ENCODE assay signal across 8 cellular contexts in the genomic region with DNA sequence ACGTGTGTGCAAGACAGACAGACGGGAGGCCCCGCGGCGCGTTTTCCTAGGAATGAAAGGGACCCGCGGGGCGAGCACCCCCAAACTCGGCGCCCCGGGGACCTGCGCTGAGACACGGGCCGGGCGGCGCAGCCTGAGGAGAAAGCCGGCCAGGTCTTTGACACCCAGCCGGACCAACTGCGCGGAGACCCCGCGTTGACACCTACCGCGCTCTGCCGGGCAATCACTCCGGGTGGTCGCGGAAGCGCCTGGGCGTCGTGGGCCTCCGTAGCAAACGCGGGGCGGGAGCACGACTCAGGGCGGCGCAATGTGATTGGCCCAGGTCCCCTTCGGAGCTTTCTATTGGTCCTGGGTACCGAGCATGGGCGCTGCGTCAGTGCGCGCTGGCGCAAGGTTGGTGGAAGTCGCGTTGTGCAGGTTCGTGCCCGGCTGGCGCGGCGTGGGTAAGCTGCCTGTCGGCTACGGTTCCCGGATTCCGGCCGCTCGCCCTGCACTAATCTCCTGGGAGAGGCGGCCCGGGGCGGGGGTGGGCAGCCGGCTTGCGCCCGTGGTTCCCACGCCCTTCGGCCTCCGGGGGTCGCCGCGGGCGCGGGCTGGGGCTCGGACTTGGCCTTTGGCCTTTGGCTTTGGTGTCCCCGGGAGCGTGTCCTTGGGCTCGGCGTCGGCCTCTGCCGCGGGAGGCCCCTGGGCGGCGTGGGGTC. TPM values are rescaled to one million over a fixed set of nuclear protein-coding genes. Genes with fewer than 3 reads are reported as not detected.
DNase-seq lines count a peak whose midpoint lies in the region; ATAC-seq, FAIRE-seq and TF ChIP-seq lines count a peak whose summit lies in the region.

A gene with protein sequence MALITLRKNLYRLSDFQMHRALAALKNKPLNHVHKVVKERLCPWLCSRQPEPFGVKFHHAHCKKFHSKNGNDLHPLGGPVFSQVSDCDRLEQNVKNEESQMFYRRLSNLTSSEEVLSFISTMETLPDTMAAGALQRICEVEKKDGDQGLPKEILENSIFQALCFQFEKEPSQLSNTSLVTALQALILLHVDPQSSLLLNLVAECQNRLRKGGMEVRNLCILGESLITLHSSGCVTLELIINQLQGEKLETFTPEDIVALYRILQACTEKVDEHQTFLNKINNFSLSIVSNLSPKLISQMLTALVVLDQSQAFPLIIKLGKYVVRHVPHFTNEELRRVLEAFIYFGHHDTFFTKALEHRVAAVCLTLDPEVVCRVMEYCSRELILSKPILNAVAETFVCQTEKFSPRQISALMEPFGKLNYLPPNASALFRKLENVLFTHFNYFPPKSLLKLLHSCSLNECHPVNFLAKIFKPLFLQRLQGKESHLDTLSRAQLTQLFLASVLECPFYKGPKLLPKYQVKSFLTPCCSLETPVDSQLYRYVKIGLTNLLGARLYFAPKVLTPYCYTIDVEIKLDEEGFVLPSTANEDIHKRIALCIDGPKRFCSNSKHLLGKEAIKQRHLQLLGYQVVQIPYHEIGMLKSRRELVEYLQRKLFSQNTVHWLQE (minus strand): TSS at position 259 of the 701 bp plus-strand sequence. CDS start 948 bp downstream, outside the sequence.
A gene (plus strand): TSS at position 376 of the 701 bp plus-strand sequence. CDS start 1,647 bp downstream, outside the sequence.

- H3K4me1 Mint-ChIP-seq in activated T-cell treated with anti-CD3 and anti-CD28 coated beads, Interleukin-2, amount 50 U/mL, for 72 hours (ENCODE audit: low read depth) = peaks cover 75% of the 10 kb centered on the region
- H3K4me1 Mint-ChIP-seq in naive B cell = peaks cover 25 to 53% (median 51%) of the 10 kb centered on the region in 3 donors
- peaks cover 56% of the 10 kb centered on the region for H3K4me1 Mint-ChIP-seq in stimulated activated memory B cell treated with anti-CD40 and anti-IgM and Interleukin-4, amounts not matched to agents 10 μg/mL and 1 μg/mL and 100 μg/mL, for 72 hours

- H3K9me3 ChIP-seq in KOPT-K1 (ENCODE audit: insufficient read depth, low read length, poor library complexity, severe bottlenecking) (no peaks in the 10 kb centered on the region), esophagus squamous epithelium (no peaks in the 10 kb centered on the region)

- H3K27ac ChIP-seq in KOPT-K1 (ENCODE audit: low read depth, low read length, poor library complexity, severe bottlenecking) (peak within 1 kb of the TSS; percentile 73), esophagus squamous epithelium (peak within 1 kb of the TSS; percentile 87 to 92 (median 91))

- TF ChIP-seq CTCF in esophagus squamous epithelium (IDR thresholded peaks at IDR 0.05) = peak in 1 of 6 experiments; percentile 7

- no peaks in the 10 kb centered on the region for H3K27me3 Mint-ChIP-seq in activated T-cell treated with anti-CD3 and anti-CD28 coated beads, Interleukin-2, amount 50 U/mL, for 72 hours (ENCODE audit: low read depth)
- H3K27me3 Mint-ChIP-seq in naive B cell = no peaks in the 10 kb centered on the region
- H3K27me3 Mint-ChIP-seq in stimulated activated memory B cell treated with anti-CD40 and anti-IgM and Interleukin-4, amounts not matched to agents 10 μg/mL and 1 μg/mL and 100 μg/mL, for 72 hours = no peaks in the 10 kb centered on the region

- H3K36me3 Mint-ChIP-seq in activated T-cell treated with anti-CD3 and anti-CD28 coated beads, Interleukin-2, amount 50 U/mL, for 72 hours (ENCODE audit: insufficient read depth in 2 of 2) = peaks cover 11 to 17% of the 10 kb centered on the region in 2 donors
- H3K36me3 Mint-ChIP-seq in naive B cell = peaks cover 0 to 4% of the 10 kb centered on the region in 2 donors
- peaks cover 18% of the 10 kb centered on the region for H3K36me3 Mint-ChIP-seq in stimulated activated memory B cell treated with anti-CD40 and anti-IgM and Interleukin-4, amounts not matched to agents 10 μg/mL and 1 μg/mL and 100 μg/mL, for 72 hours

- peaks cover 6 to 45% (median 8%) of the 10 kb centered on the region in 3 donors for H3K4me1 ChIP-seq in esophagus squamous epithelium

- no peaks in the 10 kb centered on the region for H3K9me3 Mint-ChIP-seq in activated T-cell treated with anti-CD3 and anti-CD28 coated beads, Interleukin-2, amount 50 U/mL, for 72 hours
- no peaks in the 10 kb centered on the region for H3K9me3 Mint-ChIP-seq in naive B cell
- no peaks in the 10 kb centered on the region for H3K9me3 Mint-ChIP-seq in stimulated activated memory B cell treated with anti-CD40 and anti-IgM and Interleukin-4, amounts not matched to agents 10 μg/mL and 1 μg/mL and 100 μg/mL, for 72 hours

- peak within 1 kb of the TSS; percentile 92 for H3K27ac Mint-ChIP-seq in activated T-cell treated with anti-CD3 and anti-CD28 coated beads, Interleukin-2, amount 50 U/mL, for 72 hours
- H3K27ac Mint-ChIP-seq in naive B cell = peak within 1 kb of the TSS; percentile 76 to 96 (median 89)
- H3K27ac Mint-ChIP-seq in stimulated activated memory B cell treated with anti-CD40 and anti-IgM and Interleukin-4, amounts not matched to agents 10 μg/mL and 1 μg/mL and 100 μg/mL, for 72 hours = peak within 1 kb of the TSS; percentile 72

- ATAC-seq in GM21786 (IDR thresholded peaks at IDR 0.05; ENCODE audit: unreplicated experiment) (peak; percentile 97), naive B cell (ENCODE audit: low read depth in 2 of 2) (peak; percentile 99)
- ATAC-seq in activated T-cell treated with anti-CD3 and anti-CD28 coated beads, Interleukin-2, amount 50 U/mL, for 72 hours (replicated peaks in 1 of 2) = peak; percentile 98 to 99
- peak; percentile 100 for ATAC-seq in stimulated activated memory B cell treated with anti-CD40 and anti-IgM and Interleukin-4, amounts not matched to agents 10 μg/mL and 1 μg/mL and 100 μg/mL, for 72 hours

- WGBS in esophagus squamous epithelium, 2 donors = 0 to 2% methylated on average over 1 to 13 of the region's 83 CpGs

- H3K4me3 ChIP-seq in esophagus squamous epithelium = peak within 1 kb of the TSS; percentile 95 to 100 (median 98)

- TF ChIP-seq POLR2A in esophagus squamous epithelium (IDR thresholded peaks at IDR 0.05) = peak in 3 of 4 donors; percentile 70 to 79 (median 78)

- FAIRE-seq in RCC 7860 (lab: Jason Lieb, UNC) = peak; percentile 83

- no peaks in the 10 kb centered on the region for H3K27me3 ChIP-seq in esophagus squamous epithelium

- peak; percentile 83 for DNase-seq in DMS79 (lab: John Stamatoyannopoulos, UW)
- peak; percentile 89 for DNase-seq in RCC 7860 (ENCODE audit: low spot score)
- DNase-seq in activated T-cell treated with anti-CD3 and anti-CD28 coated beads, Interleukin-2, amount 50 U/mL, for 72 hours = peak; percentile 92
- peak; percentile 53 for DNase-seq in esophagus squamous epithelium (lab: John Stamatoyannopoulos, UW)
- DNase-seq in naive B cell = peak; percentile 88

- intact Hi-C loops in esophagus squamous epithelium (cut with DNase I) = no loop called here

- peaks cover 41% of the 10 kb centered on the region for H3K36me3 ChIP-seq in KOPT-K1 (ENCODE audit: insufficient read depth, low read length)
- H3K36me3 ChIP-seq in esophagus squamous epithelium = peaks cover 0 to 38% (median 0%) of the 10 kb centered on the region in 3 donors

- peak within 1 kb of the TSS; percentile 92 to 95 for H3K4me3 Mint-ChIP-seq in activated T-cell treated with anti-CD3 and anti-CD28 coated beads, Interleukin-2, amount 50 U/mL, for 72 hours
- H3K4me3 Mint-ChIP-seq in naive B cell = peak within 1 kb of the TSS; percentile 95 to 97 (median 96)
- H3K4me3 Mint-ChIP-seq in stimulated activated memory B cell treated with anti-CD40 and anti-IgM and Interleukin-4, amounts not matched to agents 10 μg/mL and 1 μg/mL and 100 μg/mL, for 72 hours = peak within 1 kb of the TSS; percentile 92

RNA-seq across cellular contexts. Expression of the first gene that starts in this region (rescaled TPM):
- total RNA-seq in activated T-cell treated with anti-CD3 and anti-CD28 coated beads, Interleukin-2, amount 50 U/mL, for 72 hours = 10 to 100 TPM in 1 of 2 donors, 1 to 10 TPM in 1; 8.5 to 12.3 TPM
- total RNA-seq in esophagus squamous epithelium = 10 to 100 TPM in 3 of 4 donors, 1 to 10 TPM in 1; 4.4 to 14.0 (median 11.2) TPM
- polyA plus RNA-seq in naive B cell (ENCODE audit: low read depth in 6 of 6) = 10 to 100 TPM in 5 of 6 donors, 1 to 10 TPM in 1; 9.2 to 22.1 (median 12.4) TPM

RNA-seq across cellular contexts. Expression of the second gene that starts in this region (rescaled TPM):
- total RNA-seq in activated T-cell treated with anti-CD3 and anti-CD28 coated beads, Interleukin-2, amount 50 U/mL, for 72 hours = 10 to 100 TPM; 65.0 to 67.6 TPM
- 10 to 100 TPM; 12.7 to 33.2 (median 21.0) TPM for total RNA-seq in esophagus squamous epithelium
- polyA plus RNA-seq in naive B cell (ENCODE audit: low read depth in 6 of 6) = 10 to 100 TPM; 24.7 to 75.3 (median 31.3) TPM

Comparison
In these comparisons a context has a peak if more than half of its experiments do, and no peak if none do; other contexts are left out.
1. Peak in every context shown above with its lines: DNase-seq, ATAC-seq, H3K4me3 ChIP-seq and H3K27ac ChIP-seq.